4 cellular contexts compared by ENCODE assay signal in the genomic region with DNA sequence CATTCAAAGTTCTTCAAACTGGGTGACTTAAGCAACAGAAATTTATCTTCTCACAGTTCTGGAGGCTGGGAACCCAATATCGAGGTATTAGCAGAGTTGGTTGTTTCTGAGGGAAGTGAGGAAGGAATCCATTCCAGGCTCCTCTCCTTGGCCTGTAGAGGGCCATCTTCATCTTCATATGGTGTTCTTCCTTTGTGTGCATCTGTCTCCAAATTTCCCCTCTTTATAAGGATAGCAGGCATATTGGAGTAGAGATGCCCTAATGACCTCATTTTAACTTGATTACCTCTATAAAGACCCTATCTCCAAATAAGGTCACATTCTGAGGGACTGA. TPM values are rescaled to one million over a fixed set of nuclear protein-coding genes. Genes with fewer than 3 reads are reported as not detected.
"Had no signal": no experiment of that assay in that cellular context is flagged by ENCODE, and none has a peak within 500 bp of the region (broad histone marks: within the 10 kb centered on the region; RNA-seq: fewer than 3 reads in every experiment).

No MANE protein-coding gene starts in this region.

RNA-seq across cellular contexts. Expression of a gene that starts 27.3 kb away (rescaled TPM):
- total RNA-seq: mesenteric fat pad, myocyte, transverse colon had no signal
- polyA plus RNA-seq: naive thymus-derived CD4-positive, alpha-beta T cell had no signal
